Comparison of ENCODE assay signal across 8 cellular contexts in genomic region chr7:35729061-35729783, GRCh38. TPM values are rescaled to one million over a fixed set of nuclear protein-coding genes. Genes with fewer than 3 reads are reported as not detected.
DNase-seq lines count a peak whose midpoint lies in the region; ATAC-seq and TF ChIP-seq lines count a peak whose summit lies in the region.

No MANE protein-coding gene starts in this region.

- TF ChIP-seq CTCF in mucosa of descending colon (IDR thresholded peaks at IDR 0.05), result no peak
- no peak for TF ChIP-seq CTCF in suprapubic skin (IDR thresholded peaks at IDR 0.05)

- no peaks in the 10 kb centered on the region for H3K27me3 ChIP-seq in suprapubic skin

- no peak overlapping the region for H3K27ac ChIP-seq in suprapubic skin

- 91% methylated on average over 3 of the region's 3 CpGs for WGBS in suprapubic skin

- H3K4me3 ChIP-seq in mucosa of descending colon (no peak overlapping the region), suprapubic skin (no peak overlapping the region)

- peak; percentile 47 for ATAC-seq in GM19023 (IDR thresholded peaks at IDR 0.05; ENCODE audit: unreplicated experiment)
- peak; percentile 47 for ATAC-seq in HG03097 (IDR thresholded peaks at IDR 0.05; ENCODE audit: low FRiP score, unreplicated experiment)
- peak; percentile 69 for ATAC-seq in mucosa of descending colon

- H3K4me1 ChIP-seq in mucosa of descending colon (ENCODE audit: low read depth), result no peaks in the 10 kb centered on the region
- H3K4me1 ChIP-seq in suprapubic skin, result peaks cover 7% of the 10 kb centered on the region

- no peaks in the 10 kb centered on the region for H3K9me3 ChIP-seq in mucosa of descending colon
- H3K9me3 ChIP-seq in suprapubic skin, result no peaks in the 10 kb centered on the region

- intact Hi-C loops in mucosa of descending colon (cut with DNase I, micrococcal nuclease), result no loop called here

- TF ChIP-seq EP300 in suprapubic skin (IDR thresholded peaks at IDR 0.05), result no peak

- H3K36me3 ChIP-seq in mucosa of descending colon (ENCODE audit: low read depth) (no peaks in the 10 kb centered on the region), suprapubic skin (no peaks in the 10 kb centered on the region)

- DNase-seq in AML-193 (lab: John Stamatoyannopoulos, UW), result peak; percentile 6 to 33
- peak; percentile 52 for DNase-seq in activated CD4-positive, alpha-beta T cell treated with anti-CD3 and anti-CD28 coated beads for 48 hours
- DNase-seq in mucosa of descending colon, result no peak
- DNase-seq in NCI-H774 (lab: John Stamatoyannopoulos, UW), result no peak
- no peak for DNase-seq in GDM1 (lab: John Stamatoyannopoulos, UW)
- no peak for DNase-seq in suprapubic skin (ENCODE audit: low spot score in 2 of 2)

- TF ChIP-seq POLR2A in suprapubic skin (IDR thresholded peaks at IDR 0.05), result no peak

RNA-seq across cellular contexts. Expression of gene HERPUD2, which starts 34.3 kb away (rescaled TPM):
- total RNA-seq in mucosa of descending colon (10 to 100 TPM; 23.5 to 41.4 (median 34.7) TPM), suprapubic skin (10 to 100 TPM; 35.2 to 59.8 (median 44.3) TPM)

Comparison
In these comparisons a context has a peak if more than half of its experiments do, and no peak if none do; other contexts are left out.
1. DNase-seq: peak in AML-193 (2 of 2) and activated CD4-positive, alpha-beta T cell treated with anti-CD3 and anti-CD28 coated beads for 48 hours (single experiment); none in mucosa of descending colon (0 of 3), NCI-H774 (single experiment), GDM1 (single experiment) and suprapubic skin (0 of 2).
2. Peak in every context shown above with its lines, with median percentiles within 50 percentile points of each other: ATAC-seq.